Comparison of ENCODE assay signal across 1 cellular context in the genomic region with DNA sequence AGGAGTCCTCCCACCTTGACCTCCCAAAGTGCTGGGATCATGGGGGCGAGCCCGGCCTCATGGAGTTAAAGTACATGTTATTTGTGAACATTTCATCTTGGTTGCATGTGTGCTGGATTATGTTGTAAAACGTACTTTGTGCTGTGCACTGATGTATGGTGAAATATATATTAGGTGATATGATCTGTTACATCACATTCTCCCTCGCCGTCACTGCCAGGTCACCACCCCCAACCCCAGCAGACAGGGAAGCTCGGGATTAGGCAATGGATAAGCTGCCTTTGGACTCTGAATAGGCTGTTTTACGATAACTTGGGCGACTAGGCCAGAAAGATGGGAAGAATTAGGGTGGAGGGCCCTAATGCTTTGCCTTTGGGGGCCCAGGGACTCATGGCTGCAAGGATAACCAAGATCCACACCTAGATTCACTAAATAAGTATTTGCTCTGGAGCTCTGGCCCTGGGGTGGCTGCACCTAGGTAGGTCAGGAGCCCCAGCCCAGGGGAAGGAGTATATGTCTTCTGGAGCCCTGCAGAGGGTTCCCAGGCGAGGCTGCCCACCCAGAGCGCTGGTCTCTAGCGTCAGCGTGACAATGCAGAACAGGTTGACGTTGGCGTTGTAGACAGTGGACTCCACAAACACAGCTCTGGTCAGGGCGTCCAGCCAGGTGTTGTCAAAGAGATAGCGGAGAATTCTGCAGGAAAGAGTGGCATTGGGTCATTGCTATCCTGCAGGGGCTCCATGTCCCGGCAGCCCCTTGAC.
A peak's percentile ranks its signal among the peaks of the same experiment; 100 is the strongest.
TF ChIP-seq lines count a peak whose summit lies in the region.

No MANE protein-coding gene starts in this region.

TF ChIP-seq in K562, 482 proteins besides CTCF, POLR2A, EP300 and RAD21 (continued from another document):
- TF ChIP-seq, protein P1, sequence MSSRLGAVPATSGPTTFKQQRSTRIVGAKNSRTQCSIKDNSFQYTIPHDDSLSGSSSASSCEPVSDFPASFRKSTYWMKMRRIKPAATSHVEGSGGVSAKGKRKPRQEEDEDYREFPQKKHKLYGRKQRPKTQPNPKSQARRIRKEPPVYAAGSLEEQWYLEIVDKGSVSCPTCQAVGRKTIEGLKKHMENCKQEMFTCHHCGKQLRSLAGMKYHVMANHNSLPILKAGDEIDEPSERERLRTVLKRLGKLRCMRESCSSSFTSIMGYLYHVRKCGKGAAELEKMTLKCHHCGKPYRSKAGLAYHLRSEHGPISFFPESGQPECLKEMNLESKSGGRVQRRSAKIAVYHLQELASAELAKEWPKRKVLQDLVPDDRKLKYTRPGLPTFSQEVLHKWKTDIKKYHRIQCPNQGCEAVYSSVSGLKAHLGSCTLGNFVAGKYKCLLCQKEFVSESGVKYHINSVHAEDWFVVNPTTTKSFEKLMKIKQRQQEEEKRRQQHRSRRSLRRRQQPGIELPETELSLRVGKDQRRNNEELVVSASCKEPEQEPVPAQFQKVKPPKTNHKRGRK (tag; IDR thresholded peaks at IDR 0.05) = no peak
- TF ChIP-seq CREM (IDR thresholded peaks at IDR 0.05; ENCODE audit: low read depth) (peak; percentile 64), MAFK (IDR thresholded peaks at IDR 0.05; ENCODE audit: low read length) (peak; percentile 7; the same call in 1 of the 2 replicates), NFATC3 (IDR thresholded peaks at IDR 0.05) (no peak), TAF7 (tag; IDR thresholded peaks at IDR 0.05) (no peak), SRF (CRISPR knock-in tag; IDR thresholded peaks at IDR 0.05) (no peak), ZFP1 (CRISPR knock-in tag; IDR thresholded peaks at IDR 0.05) (no peak), ARID1B (IDR thresholded peaks at IDR 0.05) (peak; percentile 28; the same call in 1 of the 2 replicates), KDM5B (IDR thresholded peaks at IDR 0.05; ENCODE audit: insufficient replicate concordance, low read depth, low read length) (no peak), E2F3 (CRISPR knock-in tag; IDR thresholded peaks at IDR 0.05) (no peak)
